Comparison of ENCODE assay signal across 1 cellular context in genomic region chr5:87231037-87231808, GRCh38.
TF ChIP-seq lines count a peak whose summit lies in the region.

No MANE protein-coding gene starts in this region.

TF ChIP-seq in WTC11, 78 proteins besides CTCF, POLR2A, EP300 and RAD21 (continued from another document):
- TF ChIP-seq FOXP4 (CRISPR knock-in tag; IDR thresholded peaks at IDR 0.05) (no peak), ZNF317 (CRISPR knock-in tag; IDR thresholded peaks at IDR 0.05; ENCODE audit: borderline replicate concordance, low read depth) (no peak), EMX1 (CRISPR knock-in tag; IDR thresholded peaks at IDR 0.05) (no peak), PRRX2 (CRISPR knock-in tag; IDR thresholded peaks at IDR 0.05) (no peak)
TF ChIP-seq in WTC11: peak in this region for 0.
